7 cellular contexts compared by ENCODE assay signal in genomic region chr10:124739996-124740373, GRCh38. TPM values are rescaled to one million over a fixed set of nuclear protein-coding genes. Genes with fewer than 3 reads are reported as not detected.
DNase-seq lines count a peak whose midpoint lies in the region; ATAC-seq lines count a peak whose summit lies in the region.

No MANE protein-coding gene starts in this region.

- peak overlapping the region; percentile 24 for H3K4me3 Mint-ChIP-seq in activated naive CD8-positive, alpha-beta T cell treated with anti-CD3 and anti-CD28 coated beads for 36 hours
- peak overlapping the region; percentile 63 to 82 for H3K4me3 Mint-ChIP-seq in stimulated activated naive B cell treated with anti-CD40 and anti-IgM and Interleukin-4, amounts not matched to agents 10 μg/mL and 1 μg/mL and 100 μg/mL, for 72 hours

- H3K9me3 Mint-ChIP-seq in activated naive CD8-positive, alpha-beta T cell treated with anti-CD3 and anti-CD28 coated beads for 36 hours, result no peaks in the 10 kb centered on the region
- H3K9me3 Mint-ChIP-seq in stimulated activated naive B cell treated with anti-CD40 and anti-IgM and Interleukin-4, amounts not matched to agents 10 μg/mL and 1 μg/mL and 100 μg/mL, for 72 hours, result no peaks in the 10 kb centered on the region

- H3K36me3 Mint-ChIP-seq in activated naive CD8-positive, alpha-beta T cell treated with anti-CD3 and anti-CD28 coated beads for 36 hours, result no peaks in the 10 kb centered on the region
- H3K36me3 Mint-ChIP-seq in stimulated activated naive B cell treated with anti-CD40 and anti-IgM and Interleukin-4, amounts not matched to agents 10 μg/mL and 1 μg/mL and 100 μg/mL, for 72 hours, result peaks cover 1 to 23% of the 10 kb centered on the region in 2 donors

- peaks cover 9% of the 10 kb centered on the region for H3K27me3 Mint-ChIP-seq in activated naive CD8-positive, alpha-beta T cell treated with anti-CD3 and anti-CD28 coated beads for 36 hours
- H3K27me3 Mint-ChIP-seq in stimulated activated naive B cell treated with anti-CD40 and anti-IgM and Interleukin-4, amounts not matched to agents 10 μg/mL and 1 μg/mL and 100 μg/mL, for 72 hours, result no peaks in the 10 kb centered on the region

- H3K27ac Mint-ChIP-seq in activated naive CD8-positive, alpha-beta T cell treated with anti-CD3 and anti-CD28 coated beads for 36 hours, result no peak overlapping the region
- H3K27ac Mint-ChIP-seq in stimulated activated naive B cell treated with anti-CD40 and anti-IgM and Interleukin-4, amounts not matched to agents 10 μg/mL and 1 μg/mL and 100 μg/mL, for 72 hours, result peak overlapping the region; percentile 93

- H3K4me1 Mint-ChIP-seq in activated naive CD8-positive, alpha-beta T cell treated with anti-CD3 and anti-CD28 coated beads for 36 hours, result peaks cover 75% of the 10 kb centered on the region
- peaks cover 72 to 81% of the 10 kb centered on the region in 2 donors for H3K4me1 Mint-ChIP-seq in stimulated activated naive B cell treated with anti-CD40 and anti-IgM and Interleukin-4, amounts not matched to agents 10 μg/mL and 1 μg/mL and 100 μg/mL, for 72 hours

- DNase-seq in Jurkat, Clone E6-1 (ENCODE audit: low read depth, low spot score), result peak; percentile 78
- DNase-seq in activated naive CD8-positive, alpha-beta T cell treated with anti-CD3 and anti-CD28 coated beads for 36 hours, result no peak
- DNase-seq in stimulated activated naive B cell treated with anti-CD40 and anti-IgM and Interleukin-4, amounts not matched to agents 10 μg/mL and 1 μg/mL and 100 μg/mL, for 72 hours, result no peak
- no peak for DNase-seq in stimulated activated CD4-positive, alpha-beta T cell treated with anti-CD3 and anti-CD28 coated beads, Interleukin-1b, Interleukin-23, amount 100 ng/mL, for 48 hours

- no peak overlapping the region for H3K4me3 ChIP-seq in Jurkat, Clone E6-1 (ENCODE audit: low read length)
- H3K4me3 ChIP-seq in iPS-18c (ENCODE audit: insufficient read depth, low read depth, low read length), result peak overlapping the region; percentile 34; the same call in 1 of the 2 replicates

- ATAC-seq in stimulated activated naive B cell treated with anti-CD40 and anti-IgM and Interleukin-4, amounts not matched to agents 10 μg/mL and 1 μg/mL and 100 μg/mL, for 72 hours (replicated peaks), result no peak
- ATAC-seq in HG03139 (IDR thresholded peaks at IDR 0.05; ENCODE audit: unreplicated experiment) (no peak), HG03457 (IDR thresholded peaks at IDR 0.05; ENCODE audit: unreplicated experiment) (no peak)

- no peaks in the 10 kb centered on the region for H3K9me3 ChIP-seq in iPS-18c (ENCODE audit: control insufficient read depth, insufficient read depth, low read length)

RNA-seq across cellular contexts. Expression of gene FAM53B, which starts 4.2 kb away (rescaled TPM):
- 18.1 TPM for polyA plus RNA-seq in Jurkat, Clone E6-1 (2012; ENCODE audit: insufficient read depth, insufficient read length)
- total RNA-seq in activated naive CD8-positive, alpha-beta T cell treated with anti-CD3 and anti-CD28 coated beads for 36 hours, result 1 to 10 TPM; 8.7 to 9.6 TPM

RNA-seq across cellular contexts. Expression of gene EEF1AKMT2, which starts 51.7 kb away (rescaled TPM):
- 30.0 TPM for polyA plus RNA-seq in Jurkat, Clone E6-1 (2012; ENCODE audit: insufficient read depth, insufficient read length)
- total RNA-seq in activated naive CD8-positive, alpha-beta T cell treated with anti-CD3 and anti-CD28 coated beads for 36 hours, result 10 to 100 TPM; 19.3 to 19.6 TPM
